Comparison of ENCODE assay signal across 14 cellular contexts in the genomic region with DNA sequence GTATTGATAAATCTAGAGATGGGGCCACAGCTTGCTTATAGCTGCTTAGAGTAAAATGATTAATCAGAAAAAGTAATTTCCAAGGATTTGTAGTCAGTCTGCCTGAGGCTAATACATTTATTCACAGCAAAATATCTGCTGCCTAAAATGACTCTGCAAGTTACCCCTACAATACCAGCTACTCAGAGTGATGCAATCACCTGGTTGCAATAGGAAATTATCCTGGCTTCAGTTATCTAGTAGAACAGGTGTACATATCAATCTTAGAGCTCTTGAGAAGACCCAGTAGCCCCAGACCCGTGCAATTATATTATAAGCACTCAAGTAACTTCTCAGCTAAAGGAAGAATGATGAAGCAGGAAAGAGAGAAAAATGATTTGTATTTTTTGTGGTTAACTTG.
"Had no signal": no experiment of that assay in that cellular context is flagged by ENCODE, and none has a peak within 500 bp of the region (broad histone marks: within the 10 kb centered on the region; RNA-seq: fewer than 3 reads in every experiment).

No MANE protein-coding gene starts in this region.

- H3K4me3 Mint-ChIP-seq: activated CD4-positive, alpha-beta memory T cell treated with anti-CD3 and anti-CD28 coated beads for 36 hours; activated naive CD4-positive, alpha-beta T cell treated with anti-CD3 and anti-CD28 coated beads, Interleukin-2, amount 10 ng/mL, durations not matched to agents 7 days and 5 days; activated T-helper 1 cell treated with anti-CD3 and anti-CD28 coated beads, Interleukin-12 subunit alpha, Interleukin-12 subunit beta, Interleukin-2, Interleukin-4 antibody, amounts not matched to agents 30 ng/mL and 10 ng/mL and 1 ng/mL, durations not matched to agents 14 hours and 24 hours and 36 hours; stimulated activated naive B cell treated with anti-CD40 and anti-IgM and Interleukin-4, amounts not matched to agents 10 μg/mL and 1 μg/mL and 100 μg/mL, for 72 hours; T-helper 1 cell treated with Interleukin-12 subunit alpha and Interleukin-12 subunit beta and Interleukin-4 antibody, amounts not matched to agents 30 μg/mL and 1 μg/mL, for 36 hours had no signal

- H3K9me3 ChIP-seq: esophagus muscularis mucosa, left ventricle myocardium inferior, mucosa of descending colon, pancreas had no signal

- H3K27ac ChIP-seq: esophagus muscularis mucosa, left ventricle myocardium inferior, pancreas, WERI-Rb-1 had no signal

- H3K4me3 ChIP-seq: esophagus muscularis mucosa, left ventricle myocardium inferior, mucosa of descending colon, pancreas had no signal

- H3K27me3 ChIP-seq: pancreas had no signal

- H3K36me3 ChIP-seq: esophagus muscularis mucosa, left ventricle myocardium inferior, pancreas, WERI-Rb-1 had no signal

- H3K27ac Mint-ChIP-seq: activated naive CD4-positive, alpha-beta T cell treated with anti-CD3 and anti-CD28 coated beads, Interleukin-2, amount 10 ng/mL, durations not matched to agents 7 days and 5 days; stimulated activated naive B cell treated with anti-CD40 and anti-IgM and Interleukin-4, amounts not matched to agents 10 μg/mL and 1 μg/mL and 100 μg/mL, for 72 hours had no signal

- ATAC-seq: mucosa of descending colon; naive thymus-derived CD8-positive, alpha-beta T cell had no signal

- DNase-seq: activated CD4-positive, alpha-beta memory T cell treated with anti-CD3 and anti-CD28 coated beads for 36 hours; activated naive CD4-positive, alpha-beta T cell treated with anti-CD3 and anti-CD28 coated beads, Interleukin-2, amount 10 ng/mL, durations not matched to agents 7 days and 5 days; glutamatergic neuron; left ventricle myocardium inferior; mucosa of descending colon; naive thymus-derived CD8-positive, alpha-beta T cell; pancreas; stimulated activated CD4-positive, alpha-beta T cell treated with anti-CD3 and anti-CD28 coated beads, Interleukin-4, amount 100 ng/mL, for 1 hour; stimulated activated naive B cell treated with anti-CD40 and anti-IgM and Interleukin-4, amounts not matched to agents 10 μg/mL and 1 μg/mL and 100 μg/mL, for 72 hours; substantia nigra; WERI-Rb-1 had no signal

- H3K9me3 Mint-ChIP-seq: activated CD4-positive, alpha-beta memory T cell treated with anti-CD3 and anti-CD28 coated beads for 36 hours; activated naive CD4-positive, alpha-beta T cell treated with anti-CD3 and anti-CD28 coated beads, Interleukin-2, amount 10 ng/mL, durations not matched to agents 7 days and 5 days; activated T-helper 1 cell treated with anti-CD3 and anti-CD28 coated beads, Interleukin-12 subunit alpha, Interleukin-12 subunit beta, Interleukin-2, Interleukin-4 antibody, amounts not matched to agents 30 ng/mL and 10 ng/mL and 1 ng/mL, durations not matched to agents 14 hours and 24 hours and 36 hours; naive thymus-derived CD8-positive, alpha-beta T cell; stimulated activated naive B cell treated with anti-CD40 and anti-IgM and Interleukin-4, amounts not matched to agents 10 μg/mL and 1 μg/mL and 100 μg/mL, for 72 hours; T-helper 1 cell treated with Interleukin-12 subunit alpha and Interleukin-12 subunit beta and Interleukin-4 antibody, amounts not matched to agents 30 μg/mL and 1 μg/mL, for 36 hours had no signal

- H3K36me3 Mint-ChIP-seq: activated CD4-positive, alpha-beta memory T cell treated with anti-CD3 and anti-CD28 coated beads for 36 hours; activated naive CD4-positive, alpha-beta T cell treated with anti-CD3 and anti-CD28 coated beads, Interleukin-2, amount 10 ng/mL, durations not matched to agents 7 days and 5 days; stimulated activated naive B cell treated with anti-CD40 and anti-IgM and Interleukin-4, amounts not matched to agents 10 μg/mL and 1 μg/mL and 100 μg/mL, for 72 hours had no signal

- H3K4me1 ChIP-seq: esophagus muscularis mucosa, left ventricle myocardium inferior, pancreas had no signal
